ENCODE assay signal across 8 cellular contexts in genomic region chr4:140103676-140104075, GRCh38. TPM values are rescaled to one million over a fixed set of nuclear protein-coding genes. Genes with fewer than 3 reads are reported as not detected.
DNase-seq lines count a peak whose midpoint lies in the region; ATAC-seq and TF ChIP-seq lines count a peak whose summit lies in the region.

No MANE protein-coding gene starts in this region.

- peaks cover 3% of the 10 kb centered on the region for H3K9me3 Mint-ChIP-seq in nephron progenitor cell

- intact Hi-C loops in sciatic nerve (cut with DNase I) (no loop called here), Right ventricle myocardium inferior (cut with DNase I) (no loop called here)

- H3K27me3 Mint-ChIP-seq in nephron progenitor cell (ENCODE audit: low read depth, poor library complexity): no peaks in the 10 kb centered on the region

- no peak overlapping the region for H3K4me3 Mint-ChIP-seq in nephron progenitor cell

- ATAC-seq in HG03103 (IDR thresholded peaks at IDR 0.05; ENCODE audit: low read depth, unreplicated experiment) (peak; percentile 73), sciatic nerve (no peak), Right ventricle myocardium inferior (no peak)

- DNase-seq in activated T-cell treated with anti-CD3 and anti-CD28 coated beads for 24 hours (ENCODE audit: low read depth): peak; percentile 32
- DNase-seq in activated T-cell treated with anti-CD3 and anti-CD28 coated beads, Interleukin-2, amount 50 U/mL, for 1 hour: no peak
- peak; percentile 49 for DNase-seq in T-helper 22 cell (ENCODE audit: low read depth)
- peak; percentile 20 for DNase-seq in glomerular visceral epithelial cell (ENCODE audit: extremely low spot score)
- no peak for DNase-seq in nephron progenitor cell
- no peak for DNase-seq in sciatic nerve (ENCODE audit: low spot score)
- DNase-seq in Right ventricle myocardium inferior (ENCODE audit: missing footprints): no peak

- peaks cover 36% of the 10 kb centered on the region for H3K36me3 Mint-ChIP-seq in nephron progenitor cell (ENCODE audit: low read depth)

- TF ChIP-seq CTCF in nephron progenitor cell (IDR thresholded peaks at IDR 0.05): no peak

- H3K4me1 Mint-ChIP-seq in nephron progenitor cell: peaks cover 48% of the 10 kb centered on the region

- H3K27ac Mint-ChIP-seq in nephron progenitor cell: no peak overlapping the region

RNA-seq across cellular contexts. Expression of gene MAML3, which starts 50.3 kb away (rescaled TPM):
- total RNA-seq in sciatic nerve (11.0 TPM), Right ventricle myocardium inferior (2.3 TPM)

Comparison
In these comparisons a context has a peak if more than half of its experiments do, and no peak if none do; other contexts are left out.
1. DNase-seq: peak in activated T-cell treated with anti-CD3 and anti-CD28 coated beads for 24 hours (single experiment), T-helper 22 cell (single experiment) and glomerular visceral epithelial cell (single experiment); none in activated T-cell treated with anti-CD3 and anti-CD28 coated beads, Interleukin-2, amount 50 U/mL, for 1 hour (single experiment), nephron progenitor cell (single experiment), sciatic nerve (single experiment) and Right ventricle myocardium inferior (single experiment).